Comparison of ENCODE assay signal across 15 cellular contexts in the genomic region with DNA sequence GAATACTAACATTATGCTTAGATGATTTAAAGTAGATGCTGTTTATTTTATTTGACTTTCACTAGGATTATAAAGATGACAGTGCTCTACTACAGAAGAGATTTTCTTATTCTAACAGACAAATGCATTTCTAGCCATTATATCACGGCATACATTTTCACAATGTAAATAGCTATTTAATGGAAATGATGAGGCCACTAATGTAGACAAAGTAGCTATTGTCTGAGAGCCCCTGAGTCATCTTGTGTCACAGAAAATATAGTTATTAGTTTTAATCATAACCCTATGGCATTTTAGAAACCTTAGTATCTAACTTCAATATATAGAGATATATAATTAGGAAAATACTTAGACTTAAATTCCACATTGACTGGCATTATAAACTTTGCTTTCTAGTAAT.
DNase-seq lines count a peak whose midpoint lies in the region; ATAC-seq, FAIRE-seq and TF ChIP-seq lines count a peak whose summit lies in the region.
"Had no signal": no experiment of that assay in that cellular context is flagged by ENCODE, and none has a peak within 500 bp of the region (broad histone marks: within the 10 kb centered on the region; RNA-seq: fewer than 3 reads in every experiment).

No MANE protein-coding gene starts in this region.

- no peak overlapping the region for H2AFZ ChIP-seq in keratinocyte (ENCODE audit: control insufficient read depth, low read length)
- H2AFZ ChIP-seq: GM23338 had no signal

- H3K9me3 Mint-ChIP-seq in activated naive CD4-positive, alpha-beta T cell treated with anti-CD3 and anti-CD28 coated beads for 36 hours: no peaks in the 10 kb centered on the region
- H3K9me3 Mint-ChIP-seq in activated CD8-positive, alpha-beta T cell treated with anti-CD3 and anti-CD28 coated beads for 36 hours: no peaks in the 10 kb centered on the region
- H3K9me3 Mint-ChIP-seq: central memory CD8-positive, alpha-beta T cell; GM23338 had no signal

- H3K9ac ChIP-seq in keratinocyte (ENCODE audit: control insufficient read depth, extremely low read depth, insufficient read depth, low read length): no peak overlapping the region

- POLR2A ChIA-PET in activated CD8-positive, alpha-beta T cell treated with anti-CD3 and anti-CD28 coated beads for 36 hours (lab: Charles Lee): interaction anchor here (1.1 kb wide), 1 partner anchor 96 kb away, joined by 3 read pairs; no protein-coding TSS in a partner anchor

- H3K4me1 Mint-ChIP-seq in activated naive CD4-positive, alpha-beta T cell treated with anti-CD3 and anti-CD28 coated beads for 36 hours (ENCODE audit: low read depth): peaks cover 71% of the 10 kb centered on the region
- H3K4me1 Mint-ChIP-seq in activated CD8-positive, alpha-beta T cell treated with anti-CD3 and anti-CD28 coated beads for 36 hours (ENCODE audit: low read depth): peaks cover 74% of the 10 kb centered on the region
- H3K4me1 Mint-ChIP-seq: GM23338 had no signal

- no peaks in the 10 kb centered on the region for H3K27me3 ChIP-seq in keratinocyte (ENCODE audit: control insufficient read depth, extremely low read depth, insufficient read depth, low read length)
- H3K27me3 ChIP-seq: MG63 had no signal

- peak overlapping the region; percentile 58 for H3K27ac ChIP-seq in keratinocyte (ENCODE audit: control insufficient read depth, insufficient read depth, low read length)

- H3K4me3 Mint-ChIP-seq in activated naive CD4-positive, alpha-beta T cell treated with anti-CD3 and anti-CD28 coated beads for 36 hours: no peak overlapping the region
- no peak overlapping the region for H3K4me3 Mint-ChIP-seq in activated CD8-positive, alpha-beta T cell treated with anti-CD3 and anti-CD28 coated beads for 36 hours
- H3K4me3 Mint-ChIP-seq: central memory CD8-positive, alpha-beta T cell; GM23338 had no signal

- H3K4me1 ChIP-seq in keratinocyte (ENCODE audit: control insufficient read depth, extremely low read depth, insufficient read depth, low read length): peaks cover 31% of the 10 kb centered on the region

- H3K27me3 Mint-ChIP-seq in activated naive CD4-positive, alpha-beta T cell treated with anti-CD3 and anti-CD28 coated beads for 36 hours (ENCODE audit: low read depth): no peaks in the 10 kb centered on the region
- no peaks in the 10 kb centered on the region for H3K27me3 Mint-ChIP-seq in activated CD8-positive, alpha-beta T cell treated with anti-CD3 and anti-CD28 coated beads for 36 hours
- H3K27me3 Mint-ChIP-seq: central memory CD8-positive, alpha-beta T cell had no signal

- no peak for TF ChIP-seq CTCF in activated CD8-positive, alpha-beta T cell treated with anti-CD3 and anti-CD28 coated beads for 36 hours (IDR thresholded peaks at IDR 0.05)
- TF ChIP-seq CTCF in keratinocyte (optimal IDR thresholded peaks at IDR 0.05 in 1 of 3, IDR thresholded peaks at IDR 0.05 in 1 of 3, conservative IDR thresholded peaks at IDR 0.05 in 1 of 3; ENCODE audit: extremely low read depth in 1 of 3, insufficient read depth in 2 of 3, low read length in 3 of 3): no peak

- no peak for FAIRE-seq in keratinocyte (lab: Jason Lieb, UNC)
- FAIRE-seq: islet of Langerhans had no signal

- no peaks in the 10 kb centered on the region for H4K20me1 ChIP-seq in keratinocyte (ENCODE audit: control insufficient read depth, extremely low read depth, insufficient read depth, low read length)

- CTCF ChIA-PET in activated naive CD4-positive, alpha-beta T cell treated with anti-CD3 and anti-CD28 coated beads for 36 hours (lab: Charles Lee): interaction anchor here (0.6 to 1.4 kb wide), 2 partner anchors 13 to 151 kb away, joined by 3 to 6 read pairs; no protein-coding TSS in a partner anchor
- CTCF ChIA-PET in activated CD8-positive, alpha-beta T cell treated with anti-CD3 and anti-CD28 coated beads for 36 hours (lab: Charles Lee): interaction anchor here (1.0 to 1.2 kb wide), 4 partner anchors 23 to 214 kb away, joined by 3 to 5 read pairs (median 3); no protein-coding TSS in a partner anchor

- H3K36me3 ChIP-seq in keratinocyte (ENCODE audit: control insufficient read depth in 2 of 2, extremely low read depth in 1 of 2, insufficient read depth in 2 of 2, low read length in 2 of 2): no peaks in the 10 kb centered on the region
- H3K36me3 ChIP-seq: MG63 had no signal

- no peak for DNase-seq in activated naive CD4-positive, alpha-beta T cell treated with anti-CD3 and anti-CD28 coated beads for 36 hours
- no peak for DNase-seq in activated naive CD4-positive, alpha-beta T cell (lab: John Stamatoyannopoulos, UW)
- peak; percentile 32 for DNase-seq in LoVo (ENCODE audit: low spot score)
- DNase-seq in activated CD8-positive, alpha-beta T cell treated with anti-CD3 and anti-CD28 coated beads for 36 hours: no peak
- DNase-seq in keratinocyte (ENCODE audit: low read depth, low spot score): no peak
- DNase-seq in T1000 (lab: John Stamatoyannopoulos, UW): no peak
- DNase-seq in activated effector memory CD4-positive, alpha-beta T cell treated with Interleukin-2 at 50 U/mL for 16 hours: no peak
- DNase-seq: activated CD4-positive, alpha-beta T cell treated with anti-CD3 and anti-CD28 coated beads for 1 hour; activated T-cell treated with anti-CD3 and anti-CD28 coated beads for 4 hours; MG63; SIG-M5 had no signal

- intact Hi-C loops in activated naive CD4-positive, alpha-beta T cell treated with anti-CD3 and anti-CD28 coated beads for 36 hours (cut with micrococcal nuclease): no loop called here
- intact Hi-C loops in activated CD8-positive, alpha-beta T cell treated with anti-CD3 and anti-CD28 coated beads for 36 hours (cut with micrococcal nuclease): no loop called here

- peak overlapping the region; percentile 87 for H3K27ac Mint-ChIP-seq in activated naive CD4-positive, alpha-beta T cell treated with anti-CD3 and anti-CD28 coated beads for 36 hours
- H3K27ac Mint-ChIP-seq in activated CD8-positive, alpha-beta T cell treated with anti-CD3 and anti-CD28 coated beads for 36 hours: peak overlapping the region; percentile 92
- H3K27ac Mint-ChIP-seq: GM23338 had no signal

- no peaks in the 10 kb centered on the region for H3K9me1 ChIP-seq in keratinocyte (ENCODE audit: control insufficient read depth, extremely low read depth, insufficient read depth, low read length)

- no peak overlapping the region for H3K4me3 ChIP-seq in keratinocyte (ENCODE audit: control insufficient read depth in 2 of 3, extremely low read depth in 1 of 3, insufficient read depth in 2 of 3, low read depth in 1 of 3, low read length in 3 of 3)
- H3K4me3 ChIP-seq: GM23338, MG63 had no signal

- ATAC-seq in activated CD8-positive, alpha-beta T cell treated with anti-CD3 and anti-CD28 coated beads for 36 hours: no peak
- no peak for ATAC-seq in HG03139 (IDR thresholded peaks at IDR 0.05; ENCODE audit: unreplicated experiment)
- ATAC-seq: GM23338 had no signal

- H3K79me2 ChIP-seq in keratinocyte (ENCODE audit: control insufficient read depth, insufficient read depth, low read length): no peaks in the 10 kb centered on the region

- peak overlapping the region; percentile 26 for H3K4me2 ChIP-seq in keratinocyte (ENCODE audit: control insufficient read depth, extremely low read depth, insufficient read depth, low read depth, low read length)
- H3K4me2 ChIP-seq: GM23338 had no signal

- dilution Hi-C loops in keratinocyte (cut with MboI; ENCODE audit: extremely low pct_ligation_motif_present, low sequenced_read_pairs): no loop called here

- H3K9me3 ChIP-seq in keratinocyte (ENCODE audit: control insufficient read depth, low read depth, low read length): no peaks in the 10 kb centered on the region
- H3K9me3 ChIP-seq: MG63 had no signal

- H3K36me3 Mint-ChIP-seq in activated naive CD4-positive, alpha-beta T cell treated with anti-CD3 and anti-CD28 coated beads for 36 hours (ENCODE audit: low read depth): no peaks in the 10 kb centered on the region
- peaks cover 4% of the 10 kb centered on the region for H3K36me3 Mint-ChIP-seq in activated CD8-positive, alpha-beta T cell treated with anti-CD3 and anti-CD28 coated beads for 36 hours (ENCODE audit: low read depth)
